In the genomic region with DNA sequence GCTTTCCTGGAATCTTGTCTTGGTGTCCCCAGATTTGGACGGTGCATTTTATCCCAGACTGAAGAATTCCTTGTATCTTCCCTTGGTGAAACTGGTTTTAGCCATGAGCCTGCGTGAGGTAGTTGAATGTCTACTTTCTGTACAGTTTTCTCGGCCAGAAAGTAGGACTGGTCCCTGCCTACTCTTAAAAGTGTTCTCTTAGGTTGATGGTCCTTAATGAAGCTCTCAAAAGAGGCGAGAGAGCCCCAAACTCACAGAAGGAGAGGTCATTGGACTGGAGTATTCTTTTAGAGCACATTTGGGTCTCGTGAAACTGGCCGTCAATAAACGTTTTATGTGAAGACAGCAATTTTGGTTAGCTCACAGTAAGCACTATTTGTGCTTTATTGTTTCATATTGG, we compare ENCODE assay signal across 9 cellular contexts. TPM values are rescaled to one million over a fixed set of nuclear protein-coding genes. Genes with fewer than 3 reads are reported as not detected.
DNase-seq lines count a peak whose midpoint lies in the region; TF ChIP-seq lines count a peak whose summit lies in the region.
"Had no signal": no experiment of that assay in that cellular context is flagged by ENCODE, and none has a peak within 500 bp of the region (broad histone marks: within the 10 kb centered on the region; RNA-seq: fewer than 3 reads in every experiment).

No MANE protein-coding gene starts in this region.

- H3K36me3 Mint-ChIP-seq in H9 (ENCODE audit: insufficient read depth in 1 of 3, low read depth in 3 of 3): peaks cover 4 to 6% (median 4%) of the 10 kb centered on the region in 3 experiments; a peak in 6 of 7 replicates
- no peaks in the 10 kb centered on the region for H3K36me3 Mint-ChIP-seq in activated CD4-positive, alpha-beta memory T cell treated with anti-CD3 and anti-CD28 coated beads, Interleukin-2, amount 10 ng/mL, durations not matched to agents 7 days and 5 days (ENCODE audit: low read depth)
- H3K36me3 Mint-ChIP-seq: activated naive CD4-positive, alpha-beta T cell treated with anti-CD3 and anti-CD28 coated beads, Interleukin-2, amount 50 U/mL, for 72 hours had no signal

- H2BK12ac ChIP-seq in H9 (ENCODE audit: insufficient read length, low read depth, low read length): no peak overlapping the region

- H3K4me1 ChIP-seq in H9 (ENCODE audit: insufficient read depth, low read length) (0 out of 2 replicates have a peak, but pooled peaks cover 3% of the 10 kb centered on the region), thymus (ENCODE audit: control insufficient read depth, insufficient read depth, low read length) (peaks cover 15% of the 10 kb centered on the region)

- H4K8ac ChIP-seq in H9 (replicated peaks; ENCODE audit: insufficient read length, low read depth, low read length): no peak overlapping the region

- H2BK20ac ChIP-seq in H9 (ENCODE audit: low read depth, low read length, poor library complexity, severe bottlenecking): no peak overlapping the region

- H3K4me2 ChIP-seq in H9 (ENCODE audit: insufficient read depth, insufficient read length, low read length) (peak overlapping the region; percentile 79), SU-DHL-6 (ENCODE audit: low read depth, low read length, poor library complexity, severe bottlenecking) (peak overlapping the region; percentile 87)

- H4K91ac ChIP-seq in H9 (ENCODE audit: insufficient read length, low read depth, low read length): no peak overlapping the region

- no peak overlapping the region for H3K56ac ChIP-seq in H9 (ENCODE audit: insufficient read length, low read depth, low read length)

- DNase-seq in H9 (no peak), NCI-H2196 treated with DMSO at 0.1 percent for 48 hours (lab: John Stamatoyannopoulos, UW; ENCODE audit: unreplicated experiment) (no peak), NCI-H2171 treated with DMSO at 0.1 percent for 48 hours (lab: John Stamatoyannopoulos, UW) (no peak)
- no peak for DNase-seq in activated CD4-positive, alpha-beta memory T cell treated with anti-CD3 and anti-CD28 coated beads, Interleukin-2, amount 10 ng/mL, durations not matched to agents 7 days and 5 days
- DNase-seq in effector CD4-positive, alpha-beta T cell: no peak

- peak overlapping the region; percentile 97 for H3K9ac ChIP-seq in H9 (ENCODE audit: extremely low read depth, insufficient read length, low read length)
- H3K9ac ChIP-seq in SU-DHL-6 (ENCODE audit: low read length): peak overlapping the region; percentile 83

- no peak overlapping the region for H3K27ac Mint-ChIP-seq in H9
- H3K27ac Mint-ChIP-seq in activated CD4-positive, alpha-beta memory T cell treated with anti-CD3 and anti-CD28 coated beads, Interleukin-2, amount 10 ng/mL, durations not matched to agents 7 days and 5 days: no peak overlapping the region
- H3K27ac Mint-ChIP-seq: activated naive CD4-positive, alpha-beta T cell treated with anti-CD3 and anti-CD28 coated beads, Interleukin-2, amount 50 U/mL, for 72 hours had no signal

- H2AK5ac ChIP-seq in H9 (ENCODE audit: insufficient read length, low read length): no peak overlapping the region

- H3K9me2 ChIP-seq in SU-DHL-6 (replicated peaks; ENCODE audit: insufficient read depth, low read length): no peaks in the 10 kb centered on the region

- no peaks in the 10 kb centered on the region for H4K20me1 ChIP-seq in H9 (ENCODE audit: control insufficient read depth, insufficient read depth, insufficient read length)
- H4K20me1 ChIP-seq in SU-DHL-6 (ENCODE audit: low read depth, low read length): peaks cover 5% of the 10 kb centered on the region; the same call in 1 of the 2 replicates

- no peak overlapping the region for H3T11ph ChIP-seq in H9 (ENCODE audit: low read length)

- no CpG with 5 or more reads among the region's 7 CpGs for WGBS in H9 (ENCODE audit: extremely low coverage, insufficient read length, low lambda C conversion rate)
- 1% methylated on average over 7 of the region's 7 CpGs for WGBS in thymus

- no peaks in the 10 kb centered on the region for H3K9me3 Mint-ChIP-seq in H9
- no peaks in the 10 kb centered on the region for H3K9me3 Mint-ChIP-seq in activated CD4-positive, alpha-beta memory T cell treated with anti-CD3 and anti-CD28 coated beads, Interleukin-2, amount 10 ng/mL, durations not matched to agents 7 days and 5 days
- H3K9me3 Mint-ChIP-seq: activated naive CD4-positive, alpha-beta T cell treated with anti-CD3 and anti-CD28 coated beads, Interleukin-2, amount 50 U/mL, for 72 hours had no signal

- H3K27me3 Mint-ChIP-seq in H9 (ENCODE audit: low read depth): no peaks in the 10 kb centered on the region
- no peaks in the 10 kb centered on the region for H3K27me3 Mint-ChIP-seq in activated CD4-positive, alpha-beta memory T cell treated with anti-CD3 and anti-CD28 coated beads, Interleukin-2, amount 10 ng/mL, durations not matched to agents 7 days and 5 days

- no peaks in the 10 kb centered on the region for H3F3A ChIP-seq in SU-DHL-6 (ENCODE audit: insufficient read depth)

- H3K9me3 ChIP-seq in H9 (ENCODE audit: control insufficient read depth, low read depth, low read length): no peaks in the 10 kb centered on the region
- H3K9me3 ChIP-seq in SU-DHL-6 (ENCODE audit: insufficient read depth, low read length): no peaks in the 10 kb centered on the region
- no peaks in the 10 kb centered on the region for H3K9me3 ChIP-seq in iPS-18c (ENCODE audit: control insufficient read depth, insufficient read depth, low read length)
- no peaks in the 10 kb centered on the region for H3K9me3 ChIP-seq in thymus (ENCODE audit: control insufficient read depth)

- no peaks in the 10 kb centered on the region for H3K36me3 ChIP-seq in SU-DHL-6 (ENCODE audit: low read length)
- H3K36me3 ChIP-seq in thymus (ENCODE audit: control insufficient read depth, insufficient read depth): no peaks in the 10 kb centered on the region

- no peak overlapping the region for H3K4ac ChIP-seq in H9 (ENCODE audit: low read depth, low read length)

- no peak overlapping the region for H2AFZ ChIP-seq in H9 (ENCODE audit: low read length)
- peak overlapping the region; percentile 91 for H2AFZ ChIP-seq in SU-DHL-6 (ENCODE audit: low read depth, low read length, severe bottlenecking)

- H3K27me3 ChIP-seq in H9 (ENCODE audit: insufficient read depth, low read length) (no peaks in the 10 kb centered on the region), SU-DHL-6 (ENCODE audit: low read length) (no peaks in the 10 kb centered on the region), thymus (ENCODE audit: control insufficient read depth, insufficient read depth) (no peaks in the 10 kb centered on the region)

- peak overlapping the region; percentile 84; the same call in 1 of the 2 replicates for H3K14ac ChIP-seq in H9 (ENCODE audit: insufficient read depth, low read length)

- no peak overlapping the region for H3K4me3 Mint-ChIP-seq in H9
- H3K4me3 Mint-ChIP-seq in activated CD4-positive, alpha-beta memory T cell treated with anti-CD3 and anti-CD28 coated beads, Interleukin-2, amount 10 ng/mL, durations not matched to agents 7 days and 5 days: no peak overlapping the region

- H3K4me3 ChIP-seq in SU-DHL-6 (ENCODE audit: insufficient read depth, low read length, poor library complexity, severe bottlenecking) (peak overlapping the region; percentile 80), iPS-18c (ENCODE audit: insufficient read depth, low read depth, low read length) (peak overlapping the region; percentile 93), thymus (ENCODE audit: low read length) (peak overlapping the region; percentile 81)

- no peak overlapping the region for H2BK5ac ChIP-seq in H9 (ENCODE audit: insufficient read length, low read length)

- POLR2A ChIA-PET in activated CD4-positive, alpha-beta memory T cell treated with anti-CD3 and anti-CD28 coated beads, Interleukin-2, amount 10 ng/mL, durations not matched to agents 7 days and 5 days (lab: Charles Lee): interaction anchor here (0.7 to 2.0 kb wide), 2 partner anchors 11 to 18 kb away, joined by 4 to 5 read pairs; no protein-coding TSS in a partner anchor

- no peak overlapping the region for H3K23ac ChIP-seq in H9 (ENCODE audit: insufficient read length, low read depth, low read length)

- H3K27ac ChIP-seq in H9 (ENCODE audit: insufficient read length, low read depth, low read length) (peak overlapping the region; percentile 19), SU-DHL-6 (ENCODE audit: low read depth, low read length) (peak overlapping the region; percentile 14; the same call in 1 of the 2 replicates), thymus (ENCODE audit: low read depth) (peak overlapping the region; percentile 82)

- no peak overlapping the region for H3K18ac ChIP-seq in H9 (ENCODE audit: insufficient read length, low read depth, low read length)

- TF ChIP-seq CTCF in H9 (conservative IDR thresholded peaks at IDR 0.05) (no peak), SU-DHL-6 (IDR thresholded peaks at IDR 0.05; ENCODE audit: insufficient read depth, low read length, poor library complexity, severe bottlenecking) (no peak)

- peaks cover 8% of the 10 kb centered on the region for H3K23me2 ChIP-seq in H9 (ENCODE audit: insufficient read length, low read depth, low read length, poor library complexity, severe bottlenecking)

- CTCF ChIA-PET in activated CD4-positive, alpha-beta memory T cell treated with anti-CD3 and anti-CD28 coated beads, Interleukin-2, amount 10 ng/mL, durations not matched to agents 7 days and 5 days (lab: Charles Lee): interaction anchor here (0.9 to 1.0 kb wide), 3 partner anchors 15 to 189 kb away, joined by 3 to 6 read pairs (median 3); no protein-coding TSS in a partner anchor

- H3K4me1 Mint-ChIP-seq in H9: peaks cover 3 to 6% of the 10 kb centered on the region in 2 experiments; a peak in 3 of 4 replicates
- H3K4me1 Mint-ChIP-seq in activated CD4-positive, alpha-beta memory T cell treated with anti-CD3 and anti-CD28 coated beads, Interleukin-2, amount 10 ng/mL, durations not matched to agents 7 days and 5 days: peaks cover 6% of the 10 kb centered on the region

- no peak overlapping the region for H2BK120ac ChIP-seq in H9 (ENCODE audit: low read depth, low read length, poor library complexity, severe bottlenecking)

- H3K79me2 ChIP-seq in H9 (ENCODE audit: insufficient read depth, low read length): peaks cover 30% of the 10 kb centered on the region
- H3K79me2 ChIP-seq in SU-DHL-6 (ENCODE audit: insufficient read depth, low read length): peaks cover 54% of the 10 kb centered on the region

- no peak overlapping the region for H4K5ac ChIP-seq in H9 (ENCODE audit: insufficient read length, low read depth, low read length)

- H3K79me1 ChIP-seq in H9 (ENCODE audit: insufficient read depth, low read depth, low read length, poor library complexity, severe bottlenecking): peaks cover 8% of the 10 kb centered on the region

- H2BK15ac ChIP-seq in H9 (ENCODE audit: low read depth, low read length): no peak overlapping the region

RNA-seq across cellular contexts. Expression of gene GTF2F2, which starts 0.7 kb away (rescaled TPM):
- total RNA-seq in H9 (2021): 29.6 and 31.9 TPM in 2 replicates
- 31.0 TPM for polyA plus RNA-seq in thymus
- total RNA-seq in activated CD4-positive, alpha-beta memory T cell treated with anti-CD3 and anti-CD28 coated beads, Interleukin-2, amount 10 ng/mL, durations not matched to agents 7 days and 5 days: 10 to 100 TPM; 15.3 to 15.5 TPM

Comparison
In these comparisons a context has a peak if more than half of its experiments do, and no peak if none do; other contexts are left out.
1. H3K27ac ChIP-seq: peak in every context shown above with its lines; median percentile 82 in thymus; 19 in H9; 14 in SU-DHL-6.